In genomic region chr15:58182460-58183163, GRCh38 we compare ENCODE assay signal across 8 cellular contexts. TPM values are rescaled to one million over a fixed set of nuclear protein-coding genes. Genes with fewer than 3 reads are reported as not detected.
DNase-seq lines count a peak whose midpoint lies in the region; ATAC-seq lines count a peak whose summit lies in the region.

No MANE protein-coding gene starts in this region.

- ATAC-seq in left lobe of liver: peak; percentile 82

- DNase-seq in NCI-H146 (lab: John Stamatoyannopoulos, UW) (peak; percentile 1), NCI-H146 treated with DMSO at 0.1 percent for 48 hours (lab: John Stamatoyannopoulos, UW; ENCODE audit: unreplicated experiment) (no peak), Kasumi-1 (lab: John Stamatoyannopoulos, UW) (peak; percentile 53 to 55), SW480 (ENCODE audit: low spot score) (peak; percentile 40), cerebellum (ENCODE audit: low spot score) (peak; percentile 44), left lobe of liver (ENCODE audit: low spot score) (no peak), NCI-H187 treated with DMSO at 0.1 percent for 48 hours (lab: John Stamatoyannopoulos, UW) (no peak)
- DNase-seq in stimulated activated CD4-positive, alpha-beta T cell treated with anti-CD3 and anti-CD28 coated beads, TNF-alpha, amount 100 ng/mL, for 48 hours (ENCODE audit: low read depth in 3 of 3): peak in 2 of 3 donors; percentile 3 to 23

RNA-seq across cellular contexts. Expression of gene AQP9, which starts 44.4 kb away (rescaled TPM):
- total RNA-seq in cerebellum (0.09 TPM), left lobe of liver (159 TPM)

Comparison
In these comparisons a context has a peak if more than half of its experiments do, and no peak if none do; other contexts are left out.
1. DNase-seq: peak in NCI-H146 (single experiment), Kasumi-1 (2 of 2), SW480 (single experiment), cerebellum (single experiment) and stimulated activated CD4-positive, alpha-beta T cell treated with anti-CD3 and anti-CD28 coated beads, TNF-alpha, amount 100 ng/mL, for 48 hours (2 of 3); none in NCI-H146 treated with DMSO at 0.1 percent for 48 hours (single experiment), left lobe of liver (single experiment) and NCI-H187 treated with DMSO at 0.1 percent for 48 hours (single experiment).
2. RNA of gene AQP9, which starts 44.4 kb away (total RNA-seq): 159 TPM in left lobe of liver (single experiment); 0.09 TPM in cerebellum (single experiment); every median in the first group is over 100 times any median in the second.